ENCODE assay signal across 32 cellular contexts in genomic region chr1:225152061-225152460, GRCh38.
"Had no signal": no experiment of that assay in that cellular context is flagged by ENCODE, and none has a peak within 500 bp of the region (broad histone marks: within the 10 kb centered on the region; RNA-seq: fewer than 3 reads in every experiment).

No MANE protein-coding gene starts in this region.

- H3K9me3 Mint-ChIP-seq: activated CD4-positive, alpha-beta memory T cell treated with anti-CD3 and anti-CD28 coated beads for 36 hours; activated CD4-positive, alpha-beta T cell treated with anti-CD3 and anti-CD28 coated beads, Interleukin-2, amount 10 ng/mL, durations not matched to agents 24 days and 14 days; activated T-helper 1 cell treated with anti-CD3 and anti-CD28 coated beads, Interleukin-12 subunit alpha, Interleukin-12 subunit beta, Interleukin-2, Interleukin-4 antibody, amounts not matched to agents 30 ng/mL and 10 ng/mL and 1 ng/mL, durations not matched to agents 14 hours and 24 hours and 36 hours; activated T-helper 2 cell treated with anti-CD3 and anti-CD28 coated beads, Interferon-gamma antibody, Interleukin-2, Interleukin-4, amounts not matched to agents 10 μg/mL and 5 μg/mL and 100 μg/mL, durations not matched to agents 14 hours and 24 hours and 36 hours; central memory CD8-positive, alpha-beta T cell; dendritic cell treated with granulocyte-macrophage colony-stimulating factor and Interleukin-4, amounts not matched to agents 40 ng/mL and 50 ng/mL, for 4 days; endodermal cell; T-helper 2 cell treated with Interferon-gamma antibody and Interleukin-4, amounts not matched to agents 5 μg/mL and 100 μg/mL, for 36 hours had no signal

- H3K4me3 ChIP-seq: coronary artery, dorsolateral prefrontal cortex had no signal

- H3K27me3 ChIP-seq: brain microvascular endothelial cell, dorsolateral prefrontal cortex had no signal

- H3K4me1 Mint-ChIP-seq: activated CD8-positive, alpha-beta memory T cell treated with anti-CD3 and anti-CD28 coated beads, Interleukin-2, amount 10 ng/mL, durations not matched to agents 7 days and 5 days; central memory CD8-positive, alpha-beta T cell; endodermal cell had no signal

- H3K36me3 Mint-ChIP-seq: activated CD4-positive, alpha-beta memory T cell treated with anti-CD3 and anti-CD28 coated beads for 36 hours; activated CD8-positive, alpha-beta memory T cell treated with anti-CD3 and anti-CD28 coated beads, Interleukin-2, amount 10 ng/mL, durations not matched to agents 7 days and 5 days had no signal

- H3K27ac ChIP-seq: brain microvascular endothelial cell, coronary artery, dorsolateral prefrontal cortex, WERI-Rb-1 had no signal

- H3K4me3 Mint-ChIP-seq: activated CD4-positive, alpha-beta memory T cell treated with anti-CD3 and anti-CD28 coated beads for 36 hours; activated CD4-positive, alpha-beta T cell treated with anti-CD3 and anti-CD28 coated beads for 36 hours; activated CD4-positive, alpha-beta T cell treated with anti-CD3 and anti-CD28 coated beads, Interleukin-2, amount 10 ng/mL, durations not matched to agents 24 days and 14 days; activated CD8-positive, alpha-beta memory T cell treated with anti-CD3 and anti-CD28 coated beads, Interleukin-2, amount 10 ng/mL, durations not matched to agents 7 days and 5 days; activated CD8-positive, alpha-beta T cell treated with anti-CD3 and anti-CD28 coated beads, Interleukin-2, amount 10 ng/mL, durations not matched to agents 7 days and 5 days; activated naive CD8-positive, alpha-beta T cell; activated T-helper 1 cell treated with anti-CD3 and anti-CD28 coated beads, Interleukin-12 subunit alpha, Interleukin-12 subunit beta, Interleukin-2, Interleukin-4 antibody, amounts not matched to agents 30 ng/mL and 10 ng/mL and 1 ng/mL, durations not matched to agents 14 hours and 24 hours and 36 hours; central memory CD8-positive, alpha-beta T cell; dendritic cell treated with granulocyte-macrophage colony-stimulating factor and Interleukin-4, amounts not matched to agents 40 ng/mL and 50 ng/mL, for 4 days; endodermal cell; T-helper 17 cell; T-helper 2 cell treated with Interferon-gamma antibody and Interleukin-4, amounts not matched to agents 5 μg/mL and 100 μg/mL, for 36 hours had no signal

- H3K36me3 ChIP-seq: brain microvascular endothelial cell, WERI-Rb-1 had no signal

- H3K27me3 Mint-ChIP-seq: activated naive CD8-positive, alpha-beta T cell; central memory CD8-positive, alpha-beta T cell; dendritic cell treated with granulocyte-macrophage colony-stimulating factor and Interleukin-4, amounts not matched to agents 40 ng/mL and 50 ng/mL, for 4 days; T-helper 17 cell had no signal

- ATAC-seq: activated CD4-positive, alpha-beta T cell treated with anti-CD3 and anti-CD28 coated beads for 36 hours; activated CD8-positive, alpha-beta memory T cell treated with anti-CD3 and anti-CD28 coated beads, Interleukin-2, amount 10 ng/mL, durations not matched to agents 7 days and 5 days; activated CD8-positive, alpha-beta T cell treated with anti-CD3 and anti-CD28 coated beads, Interleukin-2, amount 10 ng/mL, durations not matched to agents 7 days and 5 days; esophagus mucosa; T-helper 17 cell had no signal

- DNase-seq: activated CD4-positive, alpha-beta memory T cell treated with anti-CD3 and anti-CD28 coated beads for 36 hours; activated CD4-positive, alpha-beta T cell treated with anti-CD3 and anti-CD28 coated beads for 36 hours; activated CD4-positive, alpha-beta T cell treated with anti-CD3 and anti-CD28 coated beads, Interleukin-2, amount 10 ng/mL, durations not matched to agents 24 days and 14 days; activated CD4-positive, CD25-positive, alpha-beta regulatory T cell; activated CD4-positive, CD25-positive, alpha-beta regulatory T cell treated with anti-CD3 and anti-CD28 coated beads, Interleukin-2, amount 50 U/mL, for 72 hours; activated CD8-positive, alpha-beta memory T cell treated with anti-CD3 and anti-CD28 coated beads, Interleukin-2, amount 10 ng/mL, durations not matched to agents 7 days and 5 days; activated CD8-positive, alpha-beta memory T cell treated with anti-CD3 and anti-CD28 coated beads, Interleukin-2, amount 50 U/mL, for 4 hours; activated CD8-positive, alpha-beta T cell treated with anti-CD3 and anti-CD28 coated beads, Interleukin-2, amount 10 ng/mL, durations not matched to agents 7 days and 5 days; activated effector memory CD4-positive, alpha-beta T cell treated with anti-CD3 and anti-CD28 coated beads, Interleukin-2, amount 50 U/mL, for 16 hours; activated naive CD4-positive, alpha-beta T cell treated with anti-CD3 and anti-CD28 coated beads, Interleukin-2, amount 50 U/mL, for 16 hours; activated T-cell treated with anti-CD3 and anti-CD28 coated beads, Interleukin-2, amount 50 U/mL, for 1 hour; activated T-cell treated with anti-CD3 and anti-CD28 coated beads, Interleukin-2, amount 50 U/mL, for 48 hours; amniotic stem cell; anterior cingulate cortex; brain microvascular endothelial cell; dorsolateral prefrontal cortex; effector memory CD4-positive, alpha-beta T cell; endodermal cell; foreskin fibroblast; head of caudate nucleus; T-helper 1 cell; T-helper 17 cell; T1000; WERI-Rb-1 had no signal

- H3K27ac Mint-ChIP-seq: activated CD4-positive, alpha-beta memory T cell treated with anti-CD3 and anti-CD28 coated beads for 36 hours; activated CD4-positive, alpha-beta T cell treated with anti-CD3 and anti-CD28 coated beads for 36 hours; activated CD4-positive, alpha-beta T cell treated with anti-CD3 and anti-CD28 coated beads, Interleukin-2, amount 10 ng/mL, durations not matched to agents 24 days and 14 days; activated CD8-positive, alpha-beta memory T cell treated with anti-CD3 and anti-CD28 coated beads, Interleukin-2, amount 10 ng/mL, durations not matched to agents 7 days and 5 days; activated CD8-positive, alpha-beta T cell treated with anti-CD3 and anti-CD28 coated beads, Interleukin-2, amount 10 ng/mL, durations not matched to agents 7 days and 5 days; activated naive CD8-positive, alpha-beta T cell; activated T-helper 1 cell treated with anti-CD3 and anti-CD28 coated beads, Interleukin-12 subunit alpha, Interleukin-12 subunit beta, Interleukin-2, Interleukin-4 antibody, amounts not matched to agents 30 ng/mL and 10 ng/mL and 1 ng/mL, durations not matched to agents 14 hours and 24 hours and 36 hours; activated T-helper 2 cell treated with anti-CD3 and anti-CD28 coated beads, Interferon-gamma antibody, Interleukin-2, Interleukin-4, amounts not matched to agents 10 μg/mL and 5 μg/mL and 100 μg/mL, durations not matched to agents 14 hours and 24 hours and 36 hours; dendritic cell treated with granulocyte-macrophage colony-stimulating factor and Interleukin-4, amounts not matched to agents 40 ng/mL and 50 ng/mL, for 4 days; endodermal cell; T-helper 17 cell; T-helper 2 cell treated with Interferon-gamma antibody and Interleukin-4, amounts not matched to agents 5 μg/mL and 100 μg/mL, for 36 hours had no signal
